ENCODE assay signal across 8 cellular contexts in the genomic region with DNA sequence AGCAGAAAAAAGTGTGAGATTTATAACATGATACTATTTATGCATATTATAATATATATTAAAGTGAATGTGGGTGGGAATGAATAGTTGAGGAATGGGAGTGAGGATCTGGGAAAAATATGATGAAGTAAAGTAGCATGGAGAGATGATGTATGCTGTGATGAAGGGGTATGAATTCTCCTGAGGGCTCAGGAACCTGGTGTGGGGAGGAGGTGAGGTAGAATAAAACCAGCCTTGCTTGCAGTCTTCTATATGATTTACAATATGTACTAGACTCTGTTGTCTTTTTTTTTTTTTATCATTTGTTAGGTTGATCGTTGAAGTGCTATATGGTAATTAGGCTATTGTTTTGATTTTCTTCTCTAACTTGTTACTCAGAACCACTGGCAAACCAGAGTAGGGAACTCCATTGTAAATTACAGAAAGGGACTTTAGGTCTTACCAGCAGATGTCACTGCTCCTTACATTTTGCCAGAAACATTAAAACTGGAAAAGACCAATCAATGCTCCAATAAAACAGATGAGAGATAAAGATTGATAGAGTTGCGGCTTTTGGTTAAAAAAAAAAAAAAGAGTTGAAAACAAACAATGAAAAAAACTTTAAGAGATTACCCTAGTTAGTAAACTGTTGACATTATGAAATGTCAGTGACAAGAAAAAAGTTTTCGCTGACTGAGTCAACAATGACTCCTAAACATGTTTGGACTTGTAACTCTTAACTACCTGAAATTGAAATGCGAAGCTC. TPM values are rescaled to one million over a fixed set of nuclear protein-coding genes. Genes with fewer than 3 reads are reported as not detected.
DNase-seq lines count a peak whose midpoint lies in the region; ATAC-seq, FAIRE-seq and TF ChIP-seq lines count a peak whose summit lies in the region.

No MANE protein-coding gene starts in this region.

- DNase-seq in AG09309 (ENCODE audit: low read depth): peak; percentile 29
- DNase-seq in GM19239 (ENCODE audit: insufficient read length, low spot score): no peak
- DNase-seq in OCI-M1 (lab: John Stamatoyannopoulos, UW): peak; percentile 54
- peak; percentile 38 for DNase-seq in fibroblast of gingiva (ENCODE audit: low read depth)
- DNase-seq in osteocyte (ENCODE audit: extremely low spot score, unreplicated experiment): no peak
- no peak for DNase-seq in NCI-H1436 treated with DMSO at 0.1 percent for 48 hours (lab: John Stamatoyannopoulos, UW)

- no peak overlapping the region for H3K4me3 ChIP-seq in AG09309 (ENCODE audit: control insufficient read depth, low read depth, low read length)

- H3K27ac Mint-ChIP-seq in osteocyte (ENCODE audit: unreplicated experiment): no peak overlapping the region

- no peak overlapping the region for H3K4me3 Mint-ChIP-seq in osteocyte (ENCODE audit: unreplicated experiment)

- TF ChIP-seq CTCF in AG09309 (IDR thresholded peaks at IDR 0.05; ENCODE audit: control insufficient read depth, insufficient read depth, low read depth, low read length, missing control alignments) (peak; percentile 57), osteocyte (IDR thresholded peaks at IDR 0.05) (peak; percentile 80)

- no peaks in the 10 kb centered on the region for H3K27me3 Mint-ChIP-seq in osteocyte (ENCODE audit: unreplicated experiment)

- no peaks in the 10 kb centered on the region for H3K9me3 Mint-ChIP-seq in osteocyte (ENCODE audit: unreplicated experiment)

- peaks cover 4% of the 10 kb centered on the region for H3K36me3 Mint-ChIP-seq in osteocyte (ENCODE audit: unreplicated experiment)

- FAIRE-seq in GM19239 (lab: Jason Lieb, UNC): peak; percentile 71

- ATAC-seq in HG03175 (IDR thresholded peaks at IDR 0.05; ENCODE audit: unreplicated experiment): no peak
- ATAC-seq in HG02798 (IDR thresholded peaks at IDR 0.05; ENCODE audit: poor library complexity, unreplicated experiment): no peak

- peaks cover 3% of the 10 kb centered on the region for H3K4me1 Mint-ChIP-seq in osteocyte (ENCODE audit: unreplicated experiment)

RNA-seq across cellular contexts. Expression of a gene that starts 39.9 kb away (rescaled TPM):
- total RNA-seq in osteocyte: 7.4 and 10.0 TPM in 2 replicates

Comparison
In these comparisons a context has a peak if more than half of its experiments do, and no peak if none do; other contexts are left out.
1. DNase-seq: peak in AG09309 (single experiment), OCI-M1 (single experiment) and fibroblast of gingiva (single experiment); none in GM19239 (single experiment), osteocyte (single experiment) and NCI-H1436 treated with DMSO at 0.1 percent for 48 hours (single experiment).